ENCODE assay signal across 18 cellular contexts in the genomic region with DNA sequence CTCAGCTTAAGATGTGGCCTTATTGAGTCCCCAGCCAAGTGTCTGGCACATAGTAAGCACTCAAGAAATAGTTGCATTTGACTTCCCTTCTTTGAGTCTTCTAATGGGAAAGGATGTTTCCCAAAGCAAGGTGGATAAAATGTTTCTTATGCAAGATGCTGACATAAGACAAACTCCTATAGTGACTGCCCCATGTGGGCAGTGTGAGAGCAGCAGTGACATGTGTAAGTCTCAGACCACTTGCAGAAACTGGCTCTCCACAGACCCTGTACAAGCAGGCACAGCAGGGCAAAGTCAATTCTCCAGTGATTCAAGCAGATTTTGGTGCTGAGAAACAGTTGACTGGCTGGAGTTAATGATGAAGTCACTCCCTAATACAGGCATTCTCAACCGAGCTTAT.
A peak's percentile ranks its signal among the peaks of the same experiment; 100 is the strongest.
DNase-seq lines count a peak whose midpoint lies in the region; ATAC-seq, FAIRE-seq and TF ChIP-seq lines count a peak whose summit lies in the region.
"Had no signal": no experiment of that assay in that cellular context is flagged by ENCODE, and none has a peak within 500 bp of the region (broad histone marks: within the 10 kb centered on the region; RNA-seq: fewer than 3 reads in every experiment).

No MANE protein-coding gene starts in this region.

- H3K9me1 ChIP-seq in K562 (ENCODE audit: control insufficient read depth, insufficient read depth, low read length): no peaks in the 10 kb centered on the region

- POLR2A ChIA-PET in K562 (lab: Yijun Ruan, JAX): interaction anchor here (0.6 kb wide), 1 partner anchor 1566 kb away, joined by 3 read pairs; no protein-coding TSS in a partner anchor
- POLR2A ChIA-PET in activated CD4-positive, alpha-beta memory T cell treated with anti-CD3 and anti-CD28 coated beads for 36 hours (lab: Charles Lee): no interaction called here

- H3K27me3 ChIP-seq in K562 (ENCODE audit: control insufficient read depth in 2 of 2, insufficient read depth in 2 of 2, low read length in 2 of 2): no peaks in the 10 kb centered on the region
- no peaks in the 10 kb centered on the region for H3K27me3 ChIP-seq in gastrocnemius medialis

- FAIRE-seq in K562 (lab: Jason Lieb, UNC) (no peak), GM12891 (lab: Jason Lieb, UNC) (no peak)
- FAIRE-seq: A549 had no signal

- H3K36me3 ChIP-seq in K562 (ENCODE audit: control insufficient read depth, insufficient read depth, low read length): no peaks in the 10 kb centered on the region
- no peaks in the 10 kb centered on the region for H3K36me3 ChIP-seq in gastrocnemius medialis
- H3K36me3 ChIP-seq: HAP-1 had no signal

- H3K4me1 ChIP-seq in K562 (replicated peaks in 1 of 2; ENCODE audit: control insufficient read depth in 2 of 2, insufficient read depth in 2 of 2, low read length in 2 of 2) (no peaks in the 10 kb centered on the region; a peak in 1 of 5 replicates), gastrocnemius medialis (no peaks in the 10 kb centered on the region)
- H3K4me1 ChIP-seq: A549, HAP-1 had no signal

- H3K9me3 ChIP-seq in K562 (replicated peaks; ENCODE audit: control insufficient read depth, insufficient read depth, low read depth, low read length) (no peaks in the 10 kb centered on the region), gastrocnemius medialis (no peaks in the 10 kb centered on the region)
- H3K9me3 ChIP-seq: A549, HAP-1, SK-N-SH had no signal

- no TSS peak for BruUV-seq in K562 (replicated peaks; lab: Mats Ljungman, UMichigan)

- 0 out of 6 replicates have a peak, but pooled peaks of 1 of the 3 experiments have one; percentile 14 for TF ChIP-seq CTCF in K562 (IDR thresholded peaks at IDR 0.05 in 2 of 3, conservative IDR thresholded peaks at IDR 0.05 in 1 of 3; ENCODE audit: insufficient read depth in 2 of 3, low read depth in 1 of 3, low read length in 3 of 3)
- TF ChIP-seq CTCF in progenitor cell of endocrine pancreas (IDR thresholded peaks at IDR 0.05; ENCODE audit: unreplicated experiment): peak; percentile 45
- TF ChIP-seq CTCF in gastrocnemius medialis (IDR thresholded peaks at IDR 0.05 in 4 of 5, conservative IDR thresholded peaks at IDR 0.05 in 1 of 5): no peak

- H3K4me1 Mint-ChIP-seq in progenitor cell of endocrine pancreas (ENCODE audit: low read depth): peaks cover 2% of the 10 kb centered on the region
- H3K4me1 Mint-ChIP-seq in activated CD4-positive, alpha-beta memory T cell treated with anti-CD3 and anti-CD28 coated beads for 36 hours (ENCODE audit: low read depth): no peaks in the 10 kb centered on the region

- H3K27ac ChIP-seq in K562 (ENCODE audit: extremely low read depth, low read depth, low read length) (no peak overlapping the region), gastrocnemius medialis (no peak overlapping the region)
- H3K27ac ChIP-seq: A549, PC-9 had no signal

- no peak overlapping the region for H3K4me2 ChIP-seq in K562 (ENCODE audit: insufficient read depth, low read length)
- H3K4me2 ChIP-seq: A549, PC-9, SK-N-SH had no signal

- TF ChIP-seq POLR2A in K562 (conservative IDR thresholded peaks at IDR 0.05): no peak
- TF ChIP-seq POLR2A in GM12891 (IDR thresholded peaks at IDR 0.05; ENCODE audit: low read depth, low read length): no peak
- no peak for TF ChIP-seq POLR2A in gastrocnemius medialis (IDR thresholded peaks at IDR 0.05)

- H3K27me3 Mint-ChIP-seq in progenitor cell of endocrine pancreas: peaks cover 32% of the 10 kb centered on the region
- no peaks in the 10 kb centered on the region for H3K27me3 Mint-ChIP-seq in activated CD4-positive, alpha-beta memory T cell treated with anti-CD3 and anti-CD28 coated beads for 36 hours

- H2AFZ ChIP-seq in K562 (ENCODE audit: low read depth, low read length): no peak overlapping the region
- H2AFZ ChIP-seq: PC-9 had no signal

- H3K36me3 Mint-ChIP-seq in progenitor cell of endocrine pancreas (ENCODE audit: insufficient read depth): no peaks in the 10 kb centered on the region
- no peaks in the 10 kb centered on the region for H3K36me3 Mint-ChIP-seq in activated CD4-positive, alpha-beta memory T cell treated with anti-CD3 and anti-CD28 coated beads for 36 hours

- CTCF ChIA-PET in K562 (lab: Yijun Ruan, JAX; ENCODE audit: low intra/inter-chr PET ratio): no interaction called here
- CTCF ChIA-PET in activated CD4-positive, alpha-beta memory T cell treated with anti-CD3 and anti-CD28 coated beads for 36 hours (lab: Charles Lee): no interaction called here

- DNase-seq in SIG-M5 treated with dmso at 0.1 percent for 504 hours (lab: John Stamatoyannopoulos, UW; ENCODE audit: unreplicated experiment) (peak; percentile 1), SIG-M5 (lab: John Stamatoyannopoulos, UW) (no peak), K562 (ENCODE audit: extremely low read depth in 1 of 4, low spot score in 3 of 4) (peak in 1 of 4 experiments; percentile 7), progenitor cell of endocrine pancreas (ENCODE audit: low spot score, unreplicated experiment) (no peak), GM12891 (ENCODE audit: insufficient read length, low spot score) (no peak), gastrocnemius medialis (no peak)
- DNase-seq in Jurkat, Clone E6-1 (ENCODE audit: low read depth, low spot score): peak; percentile 6
- DNase-seq in activated CD4-positive, alpha-beta memory T cell treated with anti-CD3 and anti-CD28 coated beads for 36 hours: no peak
- DNase-seq: AML-193, Calu3, DND-41, GF-D8, NCI-H2029 treated with DMSO at 0.1 percent for 48 hours, NCI-H524, PC-9, SK-N-SH had no signal

- in situ Hi-C loops in K562 (cut with MboI): no loop called here
- in situ Hi-C loops in gastrocnemius medialis (cut with MboI; ENCODE audit: low sequenced_read_pairs in 4 of 4): no loop called here

- H3K9ac ChIP-seq in K562 (ENCODE audit: insufficient read depth in 1 of 2, low read depth in 2 of 2, low read length in 2 of 2): no peak overlapping the region
- H3K9ac ChIP-seq: SK-N-SH had no signal

- no peak overlapping the region for H3K4me3 ChIP-seq in Jurkat, Clone E6-1 (ENCODE audit: low read length)
- H3K4me3 ChIP-seq in K562 (no peak overlapping the region), gastrocnemius medialis (no peak overlapping the region)
- H3K4me3 ChIP-seq: A549, HAP-1, PC-9 had no signal

- no peak overlapping the region for H3K4me3 Mint-ChIP-seq in progenitor cell of endocrine pancreas (ENCODE audit: low read depth)
- H3K4me3 Mint-ChIP-seq in activated CD4-positive, alpha-beta memory T cell treated with anti-CD3 and anti-CD28 coated beads for 36 hours: no peak overlapping the region

- no peak for TF ChIP-seq EP300 in K562 (IDR thresholded peaks at IDR 0.05; ENCODE audit: low read length)

- H3K27ac Mint-ChIP-seq in progenitor cell of endocrine pancreas: no peak overlapping the region
- no peak overlapping the region for H3K27ac Mint-ChIP-seq in activated CD4-positive, alpha-beta memory T cell treated with anti-CD3 and anti-CD28 coated beads for 36 hours

- no peak for TF ChIP-seq RAD21 in K562 (CRISPR knock-in tag; conservative IDR thresholded peaks at IDR 0.05 in 1 of 2, IDR thresholded peaks at IDR 0.05 in 1 of 2)

- peaks cover 3% of the 10 kb centered on the region for H3K9me3 Mint-ChIP-seq in progenitor cell of endocrine pancreas (ENCODE audit: low read depth)
- no peaks in the 10 kb centered on the region for H3K9me3 Mint-ChIP-seq in activated CD4-positive, alpha-beta memory T cell treated with anti-CD3 and anti-CD28 coated beads for 36 hours

- WGBS in K562 (ENCODE audit: insufficient coverage, low coverage, missing lambda C conversion rate): 8% methylated on average over 1 of the region's 1 CpG

- no peaks in the 10 kb centered on the region for H3K79me2 ChIP-seq in K562 (ENCODE audit: control insufficient read depth, insufficient read depth, low read length)

- H4K20me1 ChIP-seq in K562 (replicated peaks; ENCODE audit: control insufficient read depth, insufficient read depth, low read length): no peaks in the 10 kb centered on the region; the same call in 1 of the 2 replicates

- ATAC-seq in K562 (peak; percentile 77), gastrocnemius medialis (no peak)

- intact Hi-C loops in K562 (cut with micrococcal nuclease): no loop called here
- intact Hi-C loops in activated CD4-positive, alpha-beta memory T cell treated with anti-CD3 and anti-CD28 coated beads for 36 hours (cut with micrococcal nuclease): no loop called here
- intact Hi-C loops in gastrocnemius medialis (cut with DNase I; ENCODE audit: low total_unique reads): no loop called here

TF ChIP-seq in K562, 482 proteins besides CTCF, POLR2A, EP300 and RAD21 (continues in another document):
- TF ChIP-seq MCM5 (IDR thresholded peaks at IDR 0.05; ENCODE audit: low read depth) (no peak), C11orf30 (IDR thresholded peaks at IDR 0.05; ENCODE audit: low read depth) (0 out of 2 replicates have a peak, but pooled peaks have one; percentile 7)
- TF ChIP-seq, protein P1, sequence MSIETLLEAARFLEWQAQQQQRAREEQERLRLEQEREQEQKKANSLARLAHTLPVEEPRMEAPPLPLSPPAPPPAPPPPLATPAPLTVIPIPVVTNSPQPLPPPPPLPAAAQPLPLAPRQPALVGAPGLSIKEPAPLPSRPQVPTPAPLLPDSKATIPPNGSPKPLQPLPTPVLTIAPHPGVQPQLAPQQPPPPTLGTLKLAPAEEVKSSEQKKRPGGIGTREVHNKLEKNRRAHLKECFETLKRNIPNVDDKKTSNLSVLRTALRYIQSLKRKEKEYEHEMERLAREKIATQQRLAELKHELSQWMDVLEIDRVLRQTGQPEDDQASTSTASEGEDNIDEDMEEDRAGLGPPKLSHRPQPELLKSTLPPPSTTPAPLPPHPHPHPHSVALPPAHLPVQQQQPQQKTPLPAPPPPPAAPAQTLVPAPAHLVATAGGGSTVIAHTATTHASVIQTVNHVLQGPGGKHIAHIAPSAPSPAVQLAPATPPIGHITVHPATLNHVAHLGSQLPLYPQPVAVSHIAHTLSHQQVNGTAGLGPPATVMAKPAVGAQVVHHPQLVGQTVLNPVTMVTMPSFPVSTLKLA (conservative IDR thresholded peaks at IDR 0.05): no peak

TF ChIP-seq in GM12891, 5 proteins besides CTCF, POLR2A, EP300 and RAD21:
- TF ChIP-seq TAF1 (IDR thresholded peaks at IDR 0.05; ENCODE audit: low read depth, low read length) (no peak), POU2F2 (IDR thresholded peaks at IDR 0.05; ENCODE audit: low read depth, low read length) (no peak), POLR2AphosphoS5 (IDR thresholded peaks at IDR 0.05; ENCODE audit: low read depth, low read length) (no peak)
TF ChIP-seq in GM12891: peak in this region for 0.

Comparison
In these comparisons a context has a peak if more than half of its experiments do, and no peak if none do; other contexts are left out.
1. DNase-seq: peak in SIG-M5 treated with dmso at 0.1 percent for 504 hours (single experiment) and Jurkat, Clone E6-1 (single experiment); none in SIG-M5 (single experiment), progenitor cell of endocrine pancreas (single experiment), GM12891 (single experiment), activated CD4-positive, alpha-beta memory T cell treated with anti-CD3 and anti-CD28 coated beads for 36 hours (single experiment) and gastrocnemius medialis (0 of 2).